In the genomic region with DNA sequence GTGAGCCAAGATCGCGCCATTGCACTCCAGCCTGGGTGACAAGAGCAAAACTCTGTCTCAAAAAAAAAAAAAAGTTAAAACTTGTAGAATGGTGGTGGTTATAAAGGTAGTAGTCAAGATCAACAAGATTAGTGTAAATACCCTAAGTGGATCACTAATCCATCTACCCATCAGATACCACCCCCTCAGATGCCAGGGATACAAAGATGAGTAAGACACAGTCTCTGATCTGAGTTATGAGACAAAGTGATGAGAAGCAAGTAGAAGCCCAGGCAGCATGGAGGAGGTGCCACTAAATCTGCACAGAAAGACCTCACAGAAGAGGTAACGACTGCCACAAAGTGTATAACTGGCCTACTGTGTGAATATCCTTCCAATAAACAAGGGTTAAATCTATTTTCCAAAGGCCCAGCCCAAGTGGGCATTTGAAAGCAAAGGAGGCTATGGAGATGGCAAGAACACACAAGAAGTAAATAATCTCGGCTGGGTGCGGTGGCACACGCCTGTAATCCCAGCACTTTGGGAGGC, we compare ENCODE assay signal across 9 cellular contexts. TPM values are rescaled to one million over a fixed set of nuclear protein-coding genes. Genes with fewer than 3 reads are reported as not detected.
DNase-seq lines count a peak whose midpoint lies in the region; ATAC-seq and TF ChIP-seq lines count a peak whose summit lies in the region.
"Had no signal": no experiment of that assay in that cellular context is flagged by ENCODE, and none has a peak within 500 bp of the region (broad histone marks: within the 10 kb centered on the region; RNA-seq: fewer than 3 reads in every experiment).

No MANE protein-coding gene starts in this region.

- no peaks in the 10 kb centered on the region for H3K36me3 ChIP-seq in brain microvascular endothelial cell (replicated peaks)
- H3K36me3 ChIP-seq in vagina: no peaks in the 10 kb centered on the region

- DNase-seq in right cardiac atrium (no peak), Right ventricle myocardium inferior (ENCODE audit: missing footprints) (no peak), brain microvascular endothelial cell (no peak), natural killer cell (no peak), vagina (ENCODE audit: extremely low spot score in 2 of 2) (no peak), HuH-7.5 (ENCODE audit: low spot score) (no peak)
- DNase-seq: NCI-H2227 treated with DMSO at 0.1 percent for 48 hours had no signal

- no peaks in the 10 kb centered on the region for H3K27me3 Mint-ChIP-seq in natural killer cell (ENCODE audit: low read depth in 2 of 2)

- WGBS in right cardiac atrium: 98% methylated on average over 6 of the region's 6 CpGs

- no peaks in the 10 kb centered on the region for H3K36me3 Mint-ChIP-seq in natural killer cell

- intact Hi-C loops in right cardiac atrium (cut with DNase I) (no loop called here), Right ventricle myocardium inferior (cut with DNase I) (no loop called here), natural killer cell (cut with micrococcal nuclease) (no loop called here), vagina (cut with DNase I) (no loop called here)

- no peak for ATAC-seq in right cardiac atrium
- no peak for ATAC-seq in Right ventricle myocardium inferior
- ATAC-seq in natural killer cell: no peak
- no peak for ATAC-seq in HG02870 (IDR thresholded peaks at IDR 0.05; ENCODE audit: unreplicated experiment)
- ATAC-seq in HG03175 (IDR thresholded peaks at IDR 0.05; ENCODE audit: unreplicated experiment): no peak

- H3K4me1 ChIP-seq in right cardiac atrium (ENCODE audit: control insufficient read depth, insufficient read depth, low read length): peaks cover 32% of the 10 kb centered on the region
- peaks cover 97% of the 10 kb centered on the region for H3K4me1 ChIP-seq in vagina

- peak overlapping the region; percentile 82 to 99 for H3K27ac Mint-ChIP-seq in natural killer cell

- H3K9me3 Mint-ChIP-seq in natural killer cell: no peaks in the 10 kb centered on the region

- H3K27ac ChIP-seq in right cardiac atrium (ENCODE audit: low read length): peak overlapping the region; percentile 30
- H3K27ac ChIP-seq in brain microvascular endothelial cell: peak overlapping the region; percentile 92
- H3K27ac ChIP-seq in vagina: peak overlapping the region; percentile 65

- no peak overlapping the region for H3K4me3 Mint-ChIP-seq in natural killer cell

- TF ChIP-seq CTCF in brain microvascular endothelial cell (IDR thresholded peaks at IDR 0.05; ENCODE audit: low read depth, low read length, missing control alignments) (no peak), natural killer cell (IDR thresholded peaks at IDR 0.05) (no peak), vagina (IDR thresholded peaks at IDR 0.05) (no peak)

- H3K27me3 ChIP-seq in right cardiac atrium (ENCODE audit: control insufficient read depth, insufficient read depth): no peaks in the 10 kb centered on the region
- no peaks in the 10 kb centered on the region for H3K27me3 ChIP-seq in brain microvascular endothelial cell (replicated peaks)
- no peaks in the 10 kb centered on the region for H3K27me3 ChIP-seq in vagina

- no peak for TF ChIP-seq POLR2A in vagina (IDR thresholded peaks at IDR 0.05)

- in situ Hi-C loops in brain microvascular endothelial cell (cut with HindIII; ENCODE audit: low pct_ligation_motif_present, low sequenced_read_pairs): no loop called here

- no peaks in the 10 kb centered on the region for H3K9me3 ChIP-seq in right cardiac atrium (ENCODE audit: control insufficient read depth, low read length)
- H3K9me3 ChIP-seq in vagina: no peaks in the 10 kb centered on the region

- H3K4me3 ChIP-seq in right cardiac atrium (ENCODE audit: low read length) (no peak overlapping the region), brain microvascular endothelial cell (ENCODE audit: low read depth, low read length) (no peak overlapping the region), vagina (no peak overlapping the region)

- H3K4me1 Mint-ChIP-seq in natural killer cell: peaks cover 78 to 83% of the 10 kb centered on the region in 2 donors

RNA-seq across cellular contexts. Expression of a gene that starts 20.2 kb away (rescaled TPM):
- total RNA-seq in right cardiac atrium: 10 to 100 TPM; 70.0 to 95.7 (median 77.7) TPM
- polyA plus RNA-seq in right cardiac atrium: 55.8 TPM
- 53.4 TPM for total RNA-seq in Right ventricle myocardium inferior
- 10 to 100 TPM; 76.0 to 99.8 (median 84.6) TPM for total RNA-seq in natural killer cell
- 147 TPM for total RNA-seq in vagina

RNA-seq across cellular contexts. Expression of a gene that starts 31.7 kb away (rescaled TPM):
- total RNA-seq in right cardiac atrium (100 to 1,000 TPM in 1 of 4 donors, 10 to 100 TPM in 3; 66.9 to 110 (median 84.2) TPM), Right ventricle myocardium inferior (66.6 TPM), natural killer cell (100 to 1,000 TPM; 223 to 298 (median 289) TPM), vagina (77.8 TPM)
- polyA plus RNA-seq in right cardiac atrium: 74.1 TPM

Comparison
In these comparisons a context has a peak if more than half of its experiments do, and no peak if none do; other contexts are left out.
1. H3K27ac ChIP-seq: peak in every context shown above with its lines; median percentile 92 in brain microvascular endothelial cell; 65 in vagina; 30 in right cardiac atrium.